ENCODE assay signal across 12 cellular contexts in genomic region chr6:143680157-143680556, GRCh38. TPM values are rescaled to one million over a fixed set of nuclear protein-coding genes. Genes with fewer than 3 reads are reported as not detected.
A peak's percentile ranks its signal among the peaks of the same experiment; 100 is the strongest.
DNase-seq lines count a peak whose midpoint lies in the region; ATAC-seq, FAIRE-seq and TF ChIP-seq lines count a peak whose summit lies in the region.
"Had no signal": no experiment of that assay in that cellular context is flagged by ENCODE, and none has a peak within 500 bp of the region (broad histone marks: within the 10 kb centered on the region; RNA-seq: fewer than 3 reads in every experiment).

No MANE protein-coding gene starts in this region.

- FAIRE-seq in keratinocyte (lab: Jason Lieb, UNC), result peak; percentile 64

- peaks cover 6% of the 10 kb centered on the region; the same call in 1 of the 2 replicates for H3K36me3 ChIP-seq in HUES64 (ENCODE audit: insufficient read depth, low read length)
- no peaks in the 10 kb centered on the region for H3K36me3 ChIP-seq in keratinocyte (ENCODE audit: control insufficient read depth in 2 of 2, extremely low read depth in 1 of 2, insufficient read depth in 2 of 2, low read length in 2 of 2)
- H3K36me3 ChIP-seq in stomach, result no peaks in the 10 kb centered on the region

- peaks cover 31% of the 10 kb centered on the region for H3K36me3 Mint-ChIP-seq in brain

- H3K27me3 ChIP-seq in HUES64 (ENCODE audit: insufficient read depth, low read length), result no peaks in the 10 kb centered on the region
- H3K27me3 ChIP-seq in keratinocyte (ENCODE audit: control insufficient read depth, extremely low read depth, insufficient read depth, low read length), result no peaks in the 10 kb centered on the region
- H3K27me3 ChIP-seq in stomach, result no peaks in the 10 kb centered on the region

- H3K9me3 Mint-ChIP-seq in brain, result peaks cover 12 to 27% (median 22%) of the 10 kb centered on the region in 5 experiments

- intact Hi-C loops in stomach (cut with DNase I; ENCODE audit: low total_unique reads), result no loop called here

- peaks cover 32% of the 10 kb centered on the region for H3K4me1 Mint-ChIP-seq in brain

- peak overlapping the region; percentile 18 to 95 (median 87) for H3K4me3 Mint-ChIP-seq in brain

- WGBS in HUES64, result 65% methylated on average over 4 of the region's 5 CpGs
- WGBS in stomach, 5 donors, result 57 to 67% (median 63%) methylated on average over 5 of the region's 5 CpGs

- dilution Hi-C loops in keratinocyte (cut with MboI; ENCODE audit: extremely low pct_ligation_motif_present, low sequenced_read_pairs), result no loop called here

- no peak overlapping the region for H2AFZ ChIP-seq in keratinocyte (ENCODE audit: control insufficient read depth, low read length)

- H3K9me3 ChIP-seq in HUES64 (ENCODE audit: insufficient read depth, low read depth, low read length) (peaks cover 17% of the 10 kb centered on the region; the same call in 1 of the 2 replicates), keratinocyte (ENCODE audit: control insufficient read depth, low read depth, low read length) (no peaks in the 10 kb centered on the region), stomach (peaks cover 0 to 6% (median 0%) of the 10 kb centered on the region in 4 donors)

- peaks cover 57% of the 10 kb centered on the region for H3K4me1 ChIP-seq in HUES64 (ENCODE audit: insufficient read depth, low read length)
- H3K4me1 ChIP-seq in keratinocyte (ENCODE audit: control insufficient read depth, extremely low read depth, insufficient read depth, low read length), result peaks cover 23% of the 10 kb centered on the region
- peaks cover 7 to 56% (median 25%) of the 10 kb centered on the region in 4 donors for H3K4me1 ChIP-seq in stomach

- no peaks in the 10 kb centered on the region for H4K20me1 ChIP-seq in keratinocyte (ENCODE audit: control insufficient read depth, extremely low read depth, insufficient read depth, low read length)

- H3K79me2 ChIP-seq in keratinocyte (ENCODE audit: control insufficient read depth, insufficient read depth, low read length), result peaks cover 52% of the 10 kb centered on the region

- ATAC-seq in HG02870 (IDR thresholded peaks at IDR 0.05; ENCODE audit: unreplicated experiment), result no peak
- no peak for ATAC-seq in GM21717 (IDR thresholded peaks at IDR 0.05; ENCODE audit: unreplicated experiment)
- ATAC-seq: mucosa of descending colon had no signal

- H3K9me1 ChIP-seq in keratinocyte (ENCODE audit: control insufficient read depth, extremely low read depth, insufficient read depth, low read length), result no peaks in the 10 kb centered on the region

- TF ChIP-seq EP300 in stomach (IDR thresholded peaks at IDR 0.05), result no peak

- TF ChIP-seq CTCF in brain (conservative IDR thresholded peaks at IDR 0.05) (no peak), keratinocyte (optimal IDR thresholded peaks at IDR 0.05 in 1 of 3, IDR thresholded peaks at IDR 0.05 in 1 of 3, conservative IDR thresholded peaks at IDR 0.05 in 1 of 3; ENCODE audit: extremely low read depth in 1 of 3, insufficient read depth in 2 of 3, low read length in 3 of 3) (no peak), stomach (IDR thresholded peaks at IDR 0.05) (no peak)

- H3K27ac ChIP-seq in HUES64 (ENCODE audit: low read depth, low read length) (no peak overlapping the region), keratinocyte (ENCODE audit: control insufficient read depth, insufficient read depth, low read length) (no peak overlapping the region), stomach (peak overlapping the region in 4 of 5 donors; percentile 7 to 98 (median 94))

- peak overlapping the region in 3 of 5 experiments; percentile 24 to 97 (median 41) for H3K27ac Mint-ChIP-seq in brain

- H3K4me3 ChIP-seq in HUES64 (ENCODE audit: low read length) (peak overlapping the region; percentile 85), keratinocyte (ENCODE audit: control insufficient read depth in 2 of 3, extremely low read depth in 1 of 3, insufficient read depth in 2 of 3, low read depth in 1 of 3, low read length in 3 of 3) (no peak overlapping the region), stomach (peak overlapping the region; percentile 64 to 76 (median 74))
- H3K4me3 ChIP-seq: mucosa of descending colon had no signal

- peak overlapping the region; percentile 97 for H3K4me2 ChIP-seq in keratinocyte (ENCODE audit: control insufficient read depth, extremely low read depth, insufficient read depth, low read depth, low read length)

- no peak for DNase-seq in keratinocyte (ENCODE audit: low read depth, low spot score)
- no peak for DNase-seq in stomach
- no peak for DNase-seq in activated T-cell treated with anti-CD3 and anti-CD28 coated beads for 4 hours
- no peak for DNase-seq in SIG-M5 (lab: John Stamatoyannopoulos, UW)
- DNase-seq: mucosa of descending colon; NCI-H1694 treated with DMSO at 0.1 percent for 48 hours; stimulated activated naive CD4-positive, alpha-beta T cell treated with Interleukin-2 at 50 U/mL for 16 hours; T-helper 9 cell had no signal

- TF ChIP-seq POLR2A in stomach (IDR thresholded peaks at IDR 0.05), result no peak

- H3K9ac ChIP-seq in HUES64 (ENCODE audit: low read depth, low read length) (peak overlapping the region; percentile 3; the same call in 1 of the 2 replicates), keratinocyte (ENCODE audit: control insufficient read depth, extremely low read depth, insufficient read depth, low read length) (no peak overlapping the region)

- peaks cover 49% of the 10 kb centered on the region for H3K27me3 Mint-ChIP-seq in brain

RNA-seq across cellular contexts. Expression of gene PHACTR2, which starts 2.4 kb away (rescaled TPM):
- 37.1 TPM for polyA plus RNA-seq in HUES64 (2013, experiment 1 of 2)
- 27.4 TPM for polyA plus RNA-seq in HUES64 (2013, experiment 2 of 2)
- polyA plus RNA-seq in brain (ENCODE audit: insufficient read depth, low read depth, low replicate concordance) (1.8 TPM), keratinocyte (5.9 to 20.9 TPM (median 9.4 TPM) in 3 replicates), stomach (10 to 100 TPM in 2 of 3 donors, 1 to 10 TPM in 1; 3.0 to 14.1 (median 10.6) TPM)
- polyA plus RNA-seq in keratinocyte (2011; ENCODE audit: low read depth), result 27.1 TPM
- polyA plus RNA-seq in keratinocyte (2011; cell fraction: cytosol; rRNA removed), result 6.7 and 11.7 TPM in 2 replicates
- 5.7 and 8.2 TPM in 2 replicates for polyA plus RNA-seq in keratinocyte (2011; cell fraction: nucleus; rRNA removed)
- 6.6 and 10.4 TPM in 2 replicates for polyA plus RNA-seq in keratinocyte (2012; ENCODE audit: low replicate concordance)
- polyA minus RNA-seq in keratinocyte, result 11.2 to 24.2 TPM (median 13.4 TPM) in 3 replicates
- 14.2 TPM for polyA minus RNA-seq in keratinocyte (2011; cell fraction: cytosol; rRNA and poly(A)+ RNA removed)
- 9.8 and 23.3 TPM in 2 replicates for polyA minus RNA-seq in keratinocyte (2011; cell fraction: nucleus; rRNA and poly(A)+ RNA removed)
- 100 to 1,000 TPM in 2 of 5 donors, 10 to 100 TPM in 3; 25.8 to 126 (median 59.6) TPM for total RNA-seq in stomach

Comparison
In these comparisons a context has a peak if more than half of its experiments do, and no peak if none do; other contexts are left out.
1. H3K27ac ChIP-seq: peak in stomach (4 of 5); none in HUES64 (single experiment) and keratinocyte (single experiment).
2. H3K4me3 ChIP-seq: peak in HUES64 (single experiment) and stomach (4 of 4); none in keratinocyte (0 of 3).